ENCODE assay signal across 15 cellular contexts in genomic region chr2:65638438-65638837, GRCh38.
A peak's percentile ranks its signal among the peaks of the same experiment; 100 is the strongest.
DNase-seq lines count a peak whose midpoint lies in the region; ATAC-seq and TF ChIP-seq lines count a peak whose summit lies in the region.
"Had no signal": no experiment of that assay in that cellular context is flagged by ENCODE, and none has a peak within 500 bp of the region (broad histone marks: within the 10 kb centered on the region; RNA-seq: fewer than 3 reads in every experiment).

No MANE protein-coding gene starts in this region.

- TF ChIP-seq POLR2A in HCT116 (IDR thresholded peaks at IDR 0.05; ENCODE audit: borderline replicate concordance, extremely low read depth, insufficient read depth, insufficient read length): no peak

- H3K9me2 ChIP-seq in HCT116 (ENCODE audit: insufficient read depth): no peaks in the 10 kb centered on the region
- H3K9me2 ChIP-seq in SK-N-SH: no peaks in the 10 kb centered on the region
- no peaks in the 10 kb centered on the region for H3K9me2 ChIP-seq in hepatocyte (replicated peaks; ENCODE audit: insufficient read depth)

- peak; percentile 36; the same call in 1 of the 2 replicates for TF ChIP-seq RAD21 in HCT116 (IDR thresholded peaks at IDR 0.05; ENCODE audit: low read depth)
- TF ChIP-seq RAD21 in SK-N-SH (IDR thresholded peaks at IDR 0.05; ENCODE audit: low read length): 0 out of 2 replicates have a peak, but pooled peaks have one; percentile 6

- no peak overlapping the region for H3K27ac ChIP-seq in HCT116 (ENCODE audit: low read depth, low read length)
- H3K27ac ChIP-seq in SK-N-SH (ENCODE audit: low read depth in 2 of 2, low read length in 1 of 2): no peak overlapping the region
- H3K27ac ChIP-seq in hepatocyte: no peak overlapping the region
- no peak overlapping the region for H3K27ac ChIP-seq in upper lobe of right lung
- H3K27ac ChIP-seq: esophagus muscularis mucosa had no signal

- H3F3A ChIP-seq in SK-N-SH (replicated peaks; ENCODE audit: insufficient read depth): no peaks in the 10 kb centered on the region

- peak; percentile 78 for ATAC-seq in HCT116
- no peak for ATAC-seq in upper lobe of right lung
- ATAC-seq in HG02973 (IDR thresholded peaks at IDR 0.05; ENCODE audit: unreplicated experiment): no peak

- no peaks in the 10 kb centered on the region for H4K20me1 ChIP-seq in HCT116 (ENCODE audit: insufficient read depth)
- no peaks in the 10 kb centered on the region for H4K20me1 ChIP-seq in SK-N-SH (ENCODE audit: insufficient read depth)
- H4K20me1 ChIP-seq in hepatocyte (ENCODE audit: insufficient read depth, poor library complexity, severe bottlenecking): no peaks in the 10 kb centered on the region

- DNase-seq in AG20443 (ENCODE audit: low spot score) (peak; percentile 30), HCT116 (ENCODE audit: low read depth, low spot score) (no peak), SK-N-SH (peak; percentile 24), hepatocyte (ENCODE audit: low spot score) (no peak), DMS153 (lab: John Stamatoyannopoulos, UW) (no peak), cerebellar cortex (ENCODE audit: low spot score) (no peak), upper lobe of right lung (no peak)
- DNase-seq: activated CD4-positive, alpha-beta T cell treated with anti-CD3 and anti-CD28 coated beads, Interleukin-2, amount 50 U/mL, for 48 hours; activated gamma-delta T cell treated with Interleukin-2 at 50 U/mL for 16 hours; C1 segment of cervical spinal cord; caudate nucleus; NCI-H1694; stimulated activated CD4-positive, alpha-beta T cell treated with anti-CD3 and anti-CD28 coated beads, Interleukin-4, amount 100 ng/mL, for 24 hours had no signal

- TF ChIP-seq CTCF in HCT116 (IDR thresholded peaks at IDR 0.05 in 2 of 3, conservative IDR thresholded peaks at IDR 0.05 in 1 of 3; ENCODE audit: borderline replicate concordance in 1 of 3, insufficient read depth in 1 of 3, low read depth in 2 of 3, low read length in 2 of 3) (peak in 2 of 3 experiments; percentile 60 to 70; a peak in 4 of 6 replicates), SK-N-SH (IDR thresholded peaks at IDR 0.05) (peak; percentile 37), hepatocyte (IDR thresholded peaks at IDR 0.05; ENCODE audit: poor library complexity) (peak; percentile 5), upper lobe of right lung (IDR thresholded peaks at IDR 0.05) (no peak)

- no peak overlapping the region for H3K9ac ChIP-seq in HCT116 (ENCODE audit: low read length)
- no peak overlapping the region for H3K9ac ChIP-seq in SK-N-SH

- RAD21 ChIA-PET in HCT116 (lab: Charles Lee; ENCODE audit: low non-redundant PET in 1 of 2, low total read pairs in 2 of 2, uncharacterized antibody in 2 of 2, unreplicated experiment in 2 of 2): no interaction called here

- no TSS peak for BruUV-seq in HCT116 (replicated peaks; lab: Mats Ljungman, UMichigan)

- intact Hi-C loops in HCT116 (cut with micrococcal nuclease): no loop called here
- intact Hi-C loops in upper lobe of right lung (cut with DNase I): no loop called here

- H3K4me3 ChIP-seq in HCT116 (replicated peaks in 1 of 2; ENCODE audit: low read depth in 1 of 2, low read length in 2 of 2) (no peak overlapping the region), SK-N-SH (ENCODE audit: low read depth in 2 of 2, low read length in 1 of 2) (no peak overlapping the region), hepatocyte (no peak overlapping the region), upper lobe of right lung (no peak overlapping the region)
- H3K4me3 ChIP-seq: esophagus muscularis mucosa had no signal

- no peaks in the 10 kb centered on the region for H3K79me2 ChIP-seq in HCT116 (ENCODE audit: insufficient read depth, low read length)
- no peaks in the 10 kb centered on the region for H3K79me2 ChIP-seq in SK-N-SH (ENCODE audit: insufficient read depth)
- H3K79me2 ChIP-seq in hepatocyte: no peaks in the 10 kb centered on the region

- H3K4me2 ChIP-seq in HCT116 (ENCODE audit: low read length) (no peak overlapping the region), SK-N-SH (no peak overlapping the region), hepatocyte (no peak overlapping the region)

- no peaks in the 10 kb centered on the region for H3K27me3 ChIP-seq in HCT116 (ENCODE audit: insufficient read depth, low read length)
- H3K27me3 ChIP-seq in SK-N-SH (ENCODE audit: insufficient read depth): no peaks in the 10 kb centered on the region; the same call in 1 of the 2 replicates
- H3K27me3 ChIP-seq in hepatocyte: no peaks in the 10 kb centered on the region
- H3K27me3 ChIP-seq in upper lobe of right lung: no peaks in the 10 kb centered on the region
- H3K27me3 ChIP-seq: esophagus muscularis mucosa had no signal

- no peak for TF ChIP-seq EP300 in SK-N-SH (IDR thresholded peaks at IDR 0.05; ENCODE audit: borderline replicate concordance in 1 of 2, low read depth in 1 of 2, low read length in 1 of 2)

- H2AFZ ChIP-seq in HCT116 (ENCODE audit: low read depth, low read length, poor library complexity, severe bottlenecking) (peak overlapping the region; percentile 41), SK-N-SH (ENCODE audit: low read depth) (no peak overlapping the region), hepatocyte (no peak overlapping the region)

- CTCF ChIA-PET in HCT116 (lab: Charles Lee) (interaction anchor here (1.0 to 1.5 kb wide), 4 partner anchors 12 to 72 kb away, joined by 3 to 6 read pairs (median 4); no protein-coding TSS in a partner anchor), SK-N-SH (lab: Yijun Ruan, JAX) (interaction anchor here (0.9 to 1.5 kb wide), 4 partner anchors 9 to 824 kb away, joined by 3 to 5 read pairs (median 3); no protein-coding TSS in a partner anchor)

- H3K9me3 ChIP-seq in HCT116 (ENCODE audit: control insufficient read depth in 1 of 2, insufficient read depth in 1 of 2, low read depth in 1 of 2, low read length in 2 of 2) (no peaks in the 10 kb centered on the region), SK-N-SH (no peaks in the 10 kb centered on the region), hepatocyte (ENCODE audit: low read depth) (no peaks in the 10 kb centered on the region), upper lobe of right lung (no peaks in the 10 kb centered on the region)
- H3K9me3 ChIP-seq: esophagus muscularis mucosa had no signal

- H3K36me3 ChIP-seq in HCT116 (ENCODE audit: control insufficient read depth in 1 of 2, insufficient read depth in 2 of 2, low read length in 2 of 2): no peaks in the 10 kb centered on the region
- no peaks in the 10 kb centered on the region for H3K36me3 ChIP-seq in SK-N-SH (replicated peaks in 1 of 2; ENCODE audit: control insufficient read depth in 1 of 2, insufficient read depth in 2 of 2, low read length in 1 of 2)
- no peaks in the 10 kb centered on the region for H3K36me3 ChIP-seq in hepatocyte (replicated peaks; ENCODE audit: insufficient read depth, low read depth)
- no peaks in the 10 kb centered on the region for H3K36me3 ChIP-seq in upper lobe of right lung
- H3K36me3 ChIP-seq: esophagus muscularis mucosa had no signal

- POLR2A ChIA-PET in HCT116 (lab: Charles Lee): no interaction called here
- POLR2A ChIA-PET in SK-N-SH (lab: Yijun Ruan, JAX): no interaction called here

- peaks cover 5 to 15% of the 10 kb centered on the region in 2 experiments; a peak in 3 of 4 replicates for H3K4me1 ChIP-seq in HCT116 (ENCODE audit: control insufficient read depth in 1 of 2, insufficient read depth in 2 of 2, low read length in 2 of 2)
- H3K4me1 ChIP-seq in SK-N-SH (ENCODE audit: control insufficient read depth in 1 of 2, insufficient read depth in 2 of 2, low read depth in 1 of 2, low read length in 1 of 2): peaks cover 0 to 5% of the 10 kb centered on the region in 2 experiments; a peak in 2 of 4 replicates
- H3K4me1 ChIP-seq in hepatocyte (ENCODE audit: insufficient read depth): peaks cover 8% of the 10 kb centered on the region
- no peaks in the 10 kb centered on the region for H3K4me1 ChIP-seq in upper lobe of right lung

TF ChIP-seq in HCT116, 20 proteins besides CTCF, POLR2A, EP300 and RAD21 (continues in another document):
- TF ChIP-seq EZH2 (IDR thresholded peaks at IDR 0.05): no peak
- TF ChIP-seq EZH2phosphoT487 (IDR thresholded peaks at IDR 0.05; ENCODE audit: borderline replicate concordance): no peak
- no peak for TF ChIP-seq FOSL1 (IDR thresholded peaks at IDR 0.05; ENCODE audit: low read depth)
- no peak for TF ChIP-seq EGR1 (IDR thresholded peaks at IDR 0.05; ENCODE audit: low read depth)
- no peak for TF ChIP-seq JUND (IDR thresholded peaks at IDR 0.05)

TF ChIP-seq in SK-N-SH, 30 proteins besides CTCF, POLR2A, EP300 and RAD21 (continues in another document):
- TF ChIP-seq IRF3 (IDR thresholded peaks at IDR 0.05; ENCODE audit: low read depth, low read length) (no peak), TAF1 (IDR thresholded peaks at IDR 0.05; ENCODE audit: borderline replicate concordance, low read depth, low read length) (no peak), GABPA (IDR thresholded peaks at IDR 0.05; ENCODE audit: low read depth) (no peak), RFX5 (IDR thresholded peaks at IDR 0.05; ENCODE audit: low read length) (no peak), TCF12 (IDR thresholded peaks at IDR 0.05) (no peak), RCOR1 (IDR thresholded peaks at IDR 0.05; ENCODE audit: low read length) (no peak), FOSL2 (IDR thresholded peaks at IDR 0.05; ENCODE audit: borderline replicate concordance, low read depth) (no peak), NRF1 (IDR thresholded peaks at IDR 0.05; ENCODE audit: low read depth, low read length) (no peak)

Comparison
In these comparisons a context has a peak if more than half of its experiments do, and no peak if none do; other contexts are left out.
1. DNase-seq: peak in AG20443 (single experiment) and SK-N-SH (single experiment); none in HCT116 (single experiment), hepatocyte (single experiment), DMS153 (single experiment), cerebellar cortex (single experiment) and upper lobe of right lung (single experiment).